In the genomic region with DNA sequence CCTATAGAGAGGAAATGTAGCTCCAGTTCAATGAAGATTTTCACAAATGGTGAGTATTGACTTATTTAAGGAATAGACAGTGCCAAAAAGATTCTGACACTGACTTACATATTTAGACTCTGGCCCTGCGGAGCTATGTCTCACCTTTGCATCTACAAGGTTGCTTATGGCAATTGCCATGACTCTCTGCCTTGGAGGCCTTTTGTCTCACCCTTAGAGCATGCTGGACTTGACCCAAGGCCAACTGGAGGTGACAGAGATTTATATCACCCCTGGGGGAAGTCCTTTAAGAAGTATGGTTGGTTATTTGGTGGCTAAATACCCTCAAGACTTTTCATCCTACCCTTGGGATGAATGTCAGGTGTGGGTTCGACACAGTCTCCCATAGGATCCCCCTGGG, we compare ENCODE assay signal across 9 cellular contexts. TPM values are rescaled to one million over a fixed set of nuclear protein-coding genes. Genes with fewer than 3 reads are reported as not detected.
"Had no signal": no experiment of that assay in that cellular context is flagged by ENCODE, and none has a peak within 500 bp of the region (broad histone marks: within the 10 kb centered on the region; RNA-seq: fewer than 3 reads in every experiment).

No MANE protein-coding gene starts in this region.

- DNase-seq: IMR-90, KBM-7, KG1 had no signal

- H3K4me3 ChIP-seq: K562 had no signal

- FAIRE-seq: HepG2, HTR-8/SVneo, K562 had no signal

- H3K9ac ChIP-seq: KMS-11 had no signal

- ATAC-seq: HepG2, K562 had no signal

- H3K27ac ChIP-seq: HL-60, KMS-11 had no signal

- H3K4me2 ChIP-seq: KMS-11 had no signal

RNA-seq across cellular contexts. Expression of a gene that starts 4.5 kb away (rescaled TPM):
- polyA plus RNA-seq: HepG2, IgD-negative memory B cell, IMR-90, K562 had no signal

RNA-seq across cellular contexts. Expression of a gene that starts 52.9 kb away (rescaled TPM):
- polyA plus RNA-seq: HepG2, IgD-negative memory B cell, IMR-90, K562 had no signal
